ENCODE assay signal across 9 cellular contexts in the genomic region with DNA sequence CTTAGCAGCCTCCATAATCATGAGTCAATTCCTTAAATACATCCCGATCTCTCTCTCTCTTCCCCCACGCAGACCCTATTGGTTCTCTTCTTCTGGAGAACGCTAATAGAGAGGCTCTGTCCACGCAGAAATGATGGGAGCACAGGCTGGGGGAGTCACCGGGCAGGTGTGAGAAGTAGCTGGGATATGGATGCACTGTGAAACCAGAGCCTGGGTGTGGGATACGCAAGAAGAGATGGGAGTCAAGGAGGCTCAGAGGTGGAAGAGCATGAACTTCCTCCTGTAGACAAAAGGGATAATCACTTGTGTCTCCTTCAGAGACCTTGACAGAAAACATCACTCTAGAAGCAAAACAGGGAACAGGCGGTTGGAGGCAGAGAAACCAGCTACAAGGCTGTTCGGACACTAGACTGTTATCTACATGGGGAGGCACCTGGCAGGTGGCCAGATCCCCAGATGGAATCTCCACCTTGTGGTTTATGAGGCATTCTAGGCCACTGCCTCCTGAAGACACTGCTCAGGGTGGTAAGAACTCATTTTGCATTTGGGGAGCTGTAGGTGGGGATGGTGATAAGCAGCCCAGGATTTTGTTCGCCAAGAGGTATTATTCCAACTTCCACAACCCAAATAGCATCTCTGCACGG. TPM values are rescaled to one million over a fixed set of nuclear protein-coding genes. Genes with fewer than 3 reads are reported as not detected.
A peak's percentile ranks its signal among the peaks of the same experiment; 100 is the strongest.
DNase-seq lines count a peak whose midpoint lies in the region; ATAC-seq and TF ChIP-seq lines count a peak whose summit lies in the region.
"Had no signal": no experiment of that assay in that cellular context is flagged by ENCODE, and none has a peak within 500 bp of the region (broad histone marks: within the 10 kb centered on the region; RNA-seq: fewer than 3 reads in every experiment).

No MANE protein-coding gene starts in this region.

- TF ChIP-seq POLR2A in sigmoid colon (IDR thresholded peaks at IDR 0.05), result no peak

- H3K27ac ChIP-seq in Panc1 (ENCODE audit: low read length), result no peak overlapping the region
- H3K27ac ChIP-seq in sigmoid colon, result peak overlapping the region in 3 of 4 donors; percentile 52 to 64 (median 63)
- H3K27ac ChIP-seq: WERI-Rb-1 had no signal

- peaks cover 14% of the 10 kb centered on the region for H3K27me3 Mint-ChIP-seq in endothelial cell (ENCODE audit: unreplicated experiment)
- H3K27me3 Mint-ChIP-seq in activated naive CD4-positive, alpha-beta T cell treated with anti-CD3 and anti-CD28 coated beads, Interleukin-2, amount 10 ng/mL, durations not matched to agents 7 days and 5 days, result peaks cover 5% of the 10 kb centered on the region

- whole genome bisulfite sequencing in sigmoid colon, 2 donors, result 79 to 81% methylated on average over 10 of the region's 10 CpGs

- in situ Hi-C loops in Panc1 (cut with HindIII; ENCODE audit: low pct_unique_long_range_greater_than_20kb, low sequenced_read_pairs), result no loop called here

- intact Hi-C loops in Panc1 (cut with micrococcal nuclease; ENCODE audit: unreplicated experiment), result no loop called here
- intact Hi-C loops in sigmoid colon (cut with DNase I), result no loop called here

- peak; percentile 23; the same call in 1 of the 2 replicates for ATAC-seq in Panc1

- POLR2A ChIA-PET in Panc1 (lab: Charles Lee), result interaction anchor here (0.6 to 0.7 kb wide), 3 partner anchors 10 to 151 kb away, joined by 8 to 9 read pairs (median 8); no protein-coding TSS in a partner anchor

- CTCF ChIA-PET in Panc1 (lab: Charles Lee), result interaction anchor here (0.6 kb wide), 1 partner anchor 97 kb away, joined by 5 read pairs; no protein-coding TSS in a partner anchor
- CTCF ChIA-PET in activated naive CD4-positive, alpha-beta T cell treated with anti-CD3 and anti-CD28 coated beads, Interleukin-2, amount 10 ng/mL, durations not matched to agents 7 days and 5 days (lab: Charles Lee), result interaction anchor here (1.0 to 3.9 kb wide), 5 partner anchors 9 to 70 kb away, joined by 3 to 10 read pairs (median 3); no protein-coding TSS in a partner anchor

- H3K36me3 ChIP-seq in Panc1 (ENCODE audit: control insufficient read depth, insufficient read depth, low read length), result peaks cover 3% of the 10 kb centered on the region; the same call in 1 of the 2 replicates
- peaks cover 3 to 16% (median 4%) of the 10 kb centered on the region in 4 donors for H3K36me3 ChIP-seq in sigmoid colon

- no TSS peak for BruUV-seq in Panc1 (replicated peaks; lab: Mats Ljungman, UMichigan)

- H3K27ac Mint-ChIP-seq in endothelial cell (ENCODE audit: unreplicated experiment), result peak overlapping the region; percentile 36
- no peak overlapping the region for H3K27ac Mint-ChIP-seq in activated naive CD4-positive, alpha-beta T cell treated with anti-CD3 and anti-CD28 coated beads, Interleukin-2, amount 10 ng/mL, durations not matched to agents 7 days and 5 days

- DNase-seq in HT-29 (ENCODE audit: low spot score), result peak; percentile 56
- no peak for DNase-seq in Panc1 (ENCODE audit: low read depth, low spot score)
- no peak for DNase-seq in endothelial cell (ENCODE audit: low spot score)
- DNase-seq in sigmoid colon, result peak; percentile 82
- DNase-seq in NCI-H748 treated with DMSO at 0.1 percent for 48 hours (lab: John Stamatoyannopoulos, UW), result no peak
- no peak for DNase-seq in NCI-H446 (lab: John Stamatoyannopoulos, UW)
- DNase-seq in NCI-H1694 treated with DMSO at 0.1 percent for 48 hours (lab: John Stamatoyannopoulos, UW), result no peak
- no peak for DNase-seq in activated naive CD4-positive, alpha-beta T cell treated with anti-CD3 and anti-CD28 coated beads, Interleukin-2, amount 10 ng/mL, durations not matched to agents 7 days and 5 days
- DNase-seq: WERI-Rb-1 had no signal

- H3K27me3 ChIP-seq in Panc1 (ENCODE audit: control insufficient read depth, insufficient read depth, low read length) (no peaks in the 10 kb centered on the region), sigmoid colon (no peaks in the 10 kb centered on the region)

- no peak overlapping the region for H3K4me3 Mint-ChIP-seq in endothelial cell (ENCODE audit: unreplicated experiment)
- no peak overlapping the region for H3K4me3 Mint-ChIP-seq in activated naive CD4-positive, alpha-beta T cell treated with anti-CD3 and anti-CD28 coated beads, Interleukin-2, amount 10 ng/mL, durations not matched to agents 7 days and 5 days

- H3K9me3 ChIP-seq in Panc1 (ENCODE audit: control insufficient read depth, insufficient read depth, low read depth, low read length) (no peaks in the 10 kb centered on the region), sigmoid colon (no peaks in the 10 kb centered on the region)

- H3K9me3 Mint-ChIP-seq in endothelial cell (ENCODE audit: unreplicated experiment), result no peaks in the 10 kb centered on the region
- H3K9me3 Mint-ChIP-seq in activated naive CD4-positive, alpha-beta T cell treated with anti-CD3 and anti-CD28 coated beads, Interleukin-2, amount 10 ng/mL, durations not matched to agents 7 days and 5 days, result no peaks in the 10 kb centered on the region

- peaks cover 45% of the 10 kb centered on the region for H3K4me1 Mint-ChIP-seq in endothelial cell (ENCODE audit: unreplicated experiment)
- peaks cover 55% of the 10 kb centered on the region for H3K4me1 Mint-ChIP-seq in activated naive CD4-positive, alpha-beta T cell treated with anti-CD3 and anti-CD28 coated beads, Interleukin-2, amount 10 ng/mL, durations not matched to agents 7 days and 5 days

- TF ChIP-seq EP300 in sigmoid colon (IDR thresholded peaks at IDR 0.05), result no peak

- peaks cover 33% of the 10 kb centered on the region for H3K36me3 Mint-ChIP-seq in endothelial cell (ENCODE audit: low read depth, unreplicated experiment)
- H3K36me3 Mint-ChIP-seq in activated naive CD4-positive, alpha-beta T cell treated with anti-CD3 and anti-CD28 coated beads, Interleukin-2, amount 10 ng/mL, durations not matched to agents 7 days and 5 days, result peaks cover 10% of the 10 kb centered on the region

- TF ChIP-seq CTCF in Panc1 (IDR thresholded peaks at IDR 0.05), result no peak
- no peak for TF ChIP-seq CTCF in endothelial cell (IDR thresholded peaks at IDR 0.05; ENCODE audit: unreplicated experiment)
- TF ChIP-seq CTCF in sigmoid colon (IDR thresholded peaks at IDR 0.05), result no peak

- no peaks in the 10 kb centered on the region for H3K4me1 ChIP-seq in Panc1 (ENCODE audit: control insufficient read depth, insufficient read depth, low read length)
- peaks cover 0 to 73% (median 51%) of the 10 kb centered on the region in 4 donors for H3K4me1 ChIP-seq in sigmoid colon

- H3K4me3 ChIP-seq in Panc1 (ENCODE audit: low read depth in 2 of 2, low read length in 2 of 2) (no peak overlapping the region), sigmoid colon (no peak overlapping the region)

RNA-seq across cellular contexts. Expression of a gene that starts 7.2 kb away (rescaled TPM):
- total RNA-seq in HT-29 (2014; rRNA removed; shearing (Covaris generic)), result not detected in 2 replicates
- 0.41 TPM for total RNA-seq in Panc1 (2021; ENCODE audit: unreplicated experiment)
- 0.42 TPM for polyA plus RNA-seq in Panc1 (2012; ENCODE audit: insufficient read length)
- total RNA-seq in endothelial cell (ENCODE audit: unreplicated experiment), result 1.6 TPM
- 1 to 10 TPM; 6.1 to 10.0 (median 7.6) TPM for total RNA-seq in sigmoid colon
- polyA plus RNA-seq in sigmoid colon, result 10 to 100 TPM in 1 of 3 donors, 1 to 10 TPM in 2; 1.8 to 26.1 (median 6.7) TPM

RNA-seq across cellular contexts. Expression of a gene that starts 43.0 kb away (rescaled TPM):
- not detected in 2 replicates for total RNA-seq in HT-29 (2014; rRNA removed; shearing (Covaris generic))
- not detected for total RNA-seq in Panc1 (2021; ENCODE audit: unreplicated experiment)
- polyA plus RNA-seq in Panc1 (2012; ENCODE audit: insufficient read length), result not detected
- total RNA-seq in endothelial cell (ENCODE audit: unreplicated experiment), result 0.36 TPM
- total RNA-seq in sigmoid colon, result 10 to 100 TPM in 1 of 4 donors, 1 to 10 TPM in 2, under 1 TPM in 1; 0.95 to 11.6 (median 6.7) TPM
- polyA plus RNA-seq in sigmoid colon, result 10 to 100 TPM in 1 of 3 donors, 1 to 10 TPM in 2; 1.8 to 16.9 (median 2.4) TPM

Comparison
In these comparisons a context has a peak if more than half of its experiments do, and no peak if none do; other contexts are left out.
1. DNase-seq: peak in HT-29 (single experiment) and sigmoid colon (single experiment); none in Panc1 (single experiment), endothelial cell (single experiment), NCI-H748 treated with DMSO at 0.1 percent for 48 hours (single experiment), NCI-H446 (0 of 2), NCI-H1694 treated with DMSO at 0.1 percent for 48 hours (single experiment) and activated naive CD4-positive, alpha-beta T cell treated with anti-CD3 and anti-CD28 coated beads, Interleukin-2, amount 10 ng/mL, durations not matched to agents 7 days and 5 days (single experiment).